In genomic region chr1:110155878-110156522, GRCh38 we compare ENCODE assay signal across 9 cellular contexts. TPM values are rescaled to one million over a fixed set of nuclear protein-coding genes. Genes with fewer than 3 reads are reported as not detected.
DNase-seq lines count a peak whose midpoint lies in the region; ATAC-seq, FAIRE-seq and TF ChIP-seq lines count a peak whose summit lies in the region.
"Had no signal": no experiment of that assay in that cellular context is flagged by ENCODE, and none has a peak within 500 bp of the region (broad histone marks: within the 10 kb centered on the region; RNA-seq: fewer than 3 reads in every experiment).

No MANE protein-coding gene starts in this region.

- FAIRE-seq in GM18507 (lab: Jason Lieb, UNC), result no peak

- TF ChIP-seq POLR2A in adrenal gland (IDR thresholded peaks at IDR 0.05), result no peak
- TF ChIP-seq POLR2A in suprapubic skin (IDR thresholded peaks at IDR 0.05), result no peak

- H3K4me1 ChIP-seq in adrenal gland (replicated peaks in 1 of 2) (peaks cover 0 to 5% of the 10 kb centered on the region in 2 donors), suprapubic skin (peaks cover 10% of the 10 kb centered on the region)

- H3K36me3 ChIP-seq in adrenal gland (replicated peaks in 1 of 2) (no peaks in the 10 kb centered on the region), suprapubic skin (no peaks in the 10 kb centered on the region)

- H3K27ac ChIP-seq in adrenal gland (no peak overlapping the region), suprapubic skin (no peak overlapping the region)

- H3K27me3 ChIP-seq in adrenal gland, result peaks cover 26% of the 10 kb centered on the region
- H3K27me3 ChIP-seq in suprapubic skin, result peaks cover 55% of the 10 kb centered on the region

- intact Hi-C loops in adrenal gland (cut with DNase I), result no loop called here

- no peak for TF ChIP-seq EP300 in suprapubic skin (IDR thresholded peaks at IDR 0.05)

- TF ChIP-seq CTCF in adrenal gland (IDR thresholded peaks at IDR 0.05) (no peak), suprapubic skin (IDR thresholded peaks at IDR 0.05) (no peak)

- DNase-seq in GM18507 (ENCODE audit: extremely low spot score, insufficient read length, low read depth), result peak; percentile 20
- DNase-seq in RKO (ENCODE audit: low spot score), result peak; percentile 43
- peak in 6 of 7 donors; percentile 56 to 77 (median 73) for DNase-seq in adrenal gland
- DNase-seq in kidney glomerular epithelial cell (lab: John Stamatoyannopoulos, UW), result peak; percentile 62
- DNase-seq in stimulated activated naive CD8-positive, alpha-beta T cell treated with anti-CD3 and anti-CD28 coated beads, Interleukin-15, Interleukin-2, amounts not matched to agents 100 U/mL and 50 U/mL, for 24 hours, result peak; percentile 68
- no peak for DNase-seq in suprapubic skin (ENCODE audit: low spot score in 2 of 2)
- DNase-seq in NCI-H128 (lab: John Stamatoyannopoulos, UW; ENCODE audit: unreplicated experiment), result no peak
- no peak for DNase-seq in NCI-H1930 (lab: John Stamatoyannopoulos, UW)

- no peak for ATAC-seq in stimulated activated naive CD8-positive, alpha-beta T cell treated with anti-CD3 and anti-CD28 coated beads, Interleukin-15, Interleukin-2, amounts not matched to agents 100 U/mL and 50 U/mL, for 24 hours

- 13 to 23% (median 16%) methylated on average over 7 of the region's 7 CpGs for WGBS in adrenal gland, 4 donors
- 23% methylated on average over 7 of the region's 7 CpGs for WGBS in suprapubic skin

- no peaks in the 10 kb centered on the region for H3K9me3 ChIP-seq in adrenal gland (replicated peaks in 1 of 3)
- H3K9me3 ChIP-seq in suprapubic skin, result no peaks in the 10 kb centered on the region

- H3K4me3 ChIP-seq in adrenal gland (no peak overlapping the region), suprapubic skin (no peak overlapping the region)

RNA-seq across cellular contexts. Expression of gene SLC6A17, which starts 5.7 kb away (rescaled TPM):
- 1 to 10 TPM in 3 of 8 donors, under 1 TPM in 4, not detected in 1; 0.04 to 6.9 (median 0.46) TPM for total RNA-seq in adrenal gland
- polyA plus RNA-seq in adrenal gland, result 1 to 10 TPM; 1.4 to 6.0 (median 5.1) TPM
- 10 to 100 TPM in 2 of 4 donors, 1 to 10 TPM in 2; 5.2 to 18.6 (median 8.0) TPM for total RNA-seq in suprapubic skin

RNA-seq across cellular contexts. Expression of gene UBL4B, which starts 43.8 kb away (rescaled TPM):
- under 1 TPM in 1 of 8 donors, not detected in 7; 0.18 TPM for total RNA-seq in adrenal gland
- under 1 TPM in 2 of 3 donors, not detected in 1; 0.13 to 0.24 TPM for polyA plus RNA-seq in adrenal gland
- total RNA-seq in suprapubic skin, result 1 to 10 TPM in 2 of 4 donors, under 1 TPM in 1, not detected in 1; 0.48 to 1.8 (median 1.1) TPM
- polyA plus RNA-seq: esophagus had no signal

RNA-seq across cellular contexts. Expression of gene KCNC4, which starts 54.1 kb away (rescaled TPM):
- total RNA-seq in adrenal gland, result 10 to 100 TPM in 4 of 8 donors, 1 to 10 TPM in 4; 3.1 to 14.4 (median 10.4) TPM
- polyA plus RNA-seq in adrenal gland, result 10 to 100 TPM in 1 of 3 donors, 1 to 10 TPM in 2; 4.2 to 10.5 (median 5.8) TPM
- total RNA-seq in suprapubic skin, result 10 to 100 TPM in 1 of 4 donors, 1 to 10 TPM in 3; 4.5 to 15.8 (median 7.4) TPM

Comparison
In these comparisons a context has a peak if more than half of its experiments do, and no peak if none do; other contexts are left out.
1. DNase-seq: peak in GM18507 (single experiment), RKO (single experiment), adrenal gland (6 of 7), kidney glomerular epithelial cell (single experiment) and stimulated activated naive CD8-positive, alpha-beta T cell treated with anti-CD3 and anti-CD28 coated beads, Interleukin-15, Interleukin-2, amounts not matched to agents 100 U/mL and 50 U/mL, for 24 hours (single experiment); none in suprapubic skin (0 of 2), NCI-H128 (single experiment) and NCI-H1930 (0 of 2).